Comparison of ENCODE assay signal across 13 cellular contexts in the genomic region with DNA sequence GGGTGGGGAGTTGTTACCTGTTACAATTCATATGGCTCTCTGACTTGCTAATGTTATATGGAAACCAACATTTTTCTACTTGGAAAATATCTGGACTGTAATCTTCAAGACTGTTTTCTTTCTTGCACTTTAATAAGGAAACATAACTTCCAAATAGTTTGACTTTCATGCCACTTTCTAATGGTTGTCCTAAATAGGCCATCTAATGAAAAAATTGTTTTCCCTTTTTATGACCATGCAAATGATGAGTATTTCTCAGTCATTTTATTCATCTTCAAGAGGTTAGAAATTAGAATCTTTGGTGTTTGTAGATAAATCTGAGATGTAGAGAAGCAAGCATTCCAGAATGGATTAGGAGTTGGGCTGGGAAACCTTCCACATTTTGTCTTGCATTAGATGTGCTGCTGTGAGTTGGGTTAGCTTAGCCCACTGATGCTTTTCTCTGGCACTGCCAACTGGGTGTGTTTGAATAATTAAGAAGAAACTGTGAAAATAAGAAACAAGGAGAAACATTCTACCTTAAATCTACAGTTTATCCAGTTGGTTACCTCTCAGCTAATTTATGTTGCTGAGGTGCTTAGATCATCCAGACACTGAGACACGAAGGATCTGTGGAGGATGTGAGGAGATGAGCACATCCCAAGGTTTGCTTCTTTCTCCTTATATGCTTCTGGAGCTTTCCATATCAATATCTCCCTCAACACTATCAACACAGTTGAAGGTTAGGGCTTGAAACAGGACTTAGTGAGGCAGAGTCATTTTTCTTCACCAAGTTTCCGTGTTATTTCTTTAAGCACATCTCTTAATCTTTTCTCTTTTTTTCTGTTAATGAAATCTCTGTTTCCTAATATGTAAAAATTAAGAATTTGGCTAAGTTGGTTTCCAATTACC. TPM values are rescaled to one million over a fixed set of nuclear protein-coding genes. Genes with fewer than 3 reads are reported as not detected.
A peak's percentile ranks its signal among the peaks of the same experiment; 100 is the strongest.
DNase-seq lines count a peak whose midpoint lies in the region; ATAC-seq, FAIRE-seq and TF ChIP-seq lines count a peak whose summit lies in the region.
"Had no signal": no experiment of that assay in that cellular context is flagged by ENCODE, and none has a peak within 500 bp of the region (broad histone marks: within the 10 kb centered on the region; RNA-seq: fewer than 3 reads in every experiment).

No MANE protein-coding gene starts in this region.

- no peaks in the 10 kb centered on the region for H3K9me3 ChIP-seq in right atrium auricular region
- H3K9me3 ChIP-seq in endodermal cell (ENCODE audit: control insufficient read depth, low read length): no peaks in the 10 kb centered on the region
- no peaks in the 10 kb centered on the region for H3K9me3 ChIP-seq in upper lobe of right lung
- H3K9me3 ChIP-seq: HAP-1 had no signal

- peaks cover 69% of the 10 kb centered on the region in 3 donors for H3K4me1 Mint-ChIP-seq in T-cell
- H3K4me1 Mint-ChIP-seq in endodermal cell: peaks cover 32% of the 10 kb centered on the region

- H3K36me3 Mint-ChIP-seq in T-cell (no peaks in the 10 kb centered on the region), endodermal cell (ENCODE audit: low read depth) (no peaks in the 10 kb centered on the region)

- FAIRE-seq in GM12892 (lab: Jason Lieb, UNC): no peak

- CTCF ChIA-PET in T-cell (lab: Charles Lee): interaction anchor here (0.6 to 0.9 kb wide), 4 partner anchors 47 to 275 kb away, joined by 3 to 4 read pairs (median 3); no protein-coding TSS in a partner anchor

- 40 to 89% methylated on average over 1 to 2 of the region's 2 CpGs for WGBS in endodermal cell (ENCODE audit: insufficient coverage in 1 of 2, insufficient read length in 1 of 2), 2 experiments

- peak overlapping the region; percentile 36 to 62 for H3K27ac ChIP-seq in right atrium auricular region
- no peak overlapping the region for H3K27ac ChIP-seq in endodermal cell (ENCODE audit: low read depth, low read length)
- H3K27ac ChIP-seq in upper lobe of right lung: no peak overlapping the region

- intact Hi-C loops in Right ventricle myocardium inferior (cut with DNase I): loop anchor here (5.0 to 10.0 kb wide), 2 partner anchors 62 to 104 kb away; no protein-coding TSS in a partner anchor
- intact Hi-C loops in upper lobe of right lung (cut with DNase I): no loop called here

- POLR2A ChIA-PET in T-cell (lab: Charles Lee): interaction anchor here in 1 of 2 donors (0.7 kb wide), 1 partner anchor 130 kb away, joined by 3 read pairs; no protein-coding TSS in a partner anchor

- H3K27me3 ChIP-seq in right atrium auricular region (no peaks in the 10 kb centered on the region), endodermal cell (ENCODE audit: control insufficient read depth, insufficient read depth, low read length, poor library complexity, severe bottlenecking) (peaks cover 54% of the 10 kb centered on the region), upper lobe of right lung (peaks cover 55% of the 10 kb centered on the region)

- DNase-seq in right atrium auricular region (ENCODE audit: low spot score): no peak
- no peak for DNase-seq in Right ventricle myocardium inferior (ENCODE audit: missing footprints)
- DNase-seq in T-cell: no peak
- no peak for DNase-seq in endodermal cell
- no peak for DNase-seq in upper lobe of right lung
- DNase-seq in GM12892 (ENCODE audit: insufficient read length): no peak
- no peak for DNase-seq in SIG-M5 (lab: John Stamatoyannopoulos, UW)
- no peak for DNase-seq in occipital lobe (lab: John Stamatoyannopoulos, UW)
- DNase-seq: NCI-H226, SW 1271 had no signal

- H3K36me3 ChIP-seq in right atrium auricular region (no peaks in the 10 kb centered on the region), endodermal cell (ENCODE audit: control insufficient read depth, insufficient read depth, low read length) (no peaks in the 10 kb centered on the region), upper lobe of right lung (no peaks in the 10 kb centered on the region)
- H3K36me3 ChIP-seq: HAP-1 had no signal

- H3K4me3 ChIP-seq in right atrium auricular region (no peak overlapping the region), endodermal cell (ENCODE audit: low read length) (no peak overlapping the region), upper lobe of right lung (peak overlapping the region; percentile 56)
- H3K4me3 ChIP-seq: HAP-1 had no signal

- ATAC-seq in Right ventricle myocardium inferior: no peak
- no peak for ATAC-seq in T-cell (replicated peaks in 1 of 4)
- no peak for ATAC-seq in upper lobe of right lung

- TF ChIP-seq CTCF in right atrium auricular region (IDR thresholded peaks at IDR 0.05) (no peak), endodermal cell (conservative IDR thresholded peaks at IDR 0.05) (no peak), upper lobe of right lung (IDR thresholded peaks at IDR 0.05) (no peak)

- H3K9ac ChIP-seq in endodermal cell (ENCODE audit: extremely low read depth, low read length, poor library complexity, severe bottlenecking): no peak overlapping the region

- H3K4me3 Mint-ChIP-seq in T-cell: peak overlapping the region; percentile 61 to 89 (median 65)
- H3K4me3 Mint-ChIP-seq in endodermal cell: peak overlapping the region; percentile 17
- H3K4me3 Mint-ChIP-seq: dendritic cell treated with granulocyte-macrophage colony-stimulating factor and Interleukin-4, amounts not matched to agents 40 ng/mL and 50 ng/mL, for 4 days had no signal

- H3K4me1 ChIP-seq in right atrium auricular region: peaks cover 0 to 13% of the 10 kb centered on the region in 2 donors
- no peaks in the 10 kb centered on the region for H3K4me1 ChIP-seq in endodermal cell (ENCODE audit: control insufficient read depth, insufficient read depth, low read length)
- H3K4me1 ChIP-seq in upper lobe of right lung: peaks cover 10% of the 10 kb centered on the region

- no peak for TF ChIP-seq POLR2A in GM12892 (IDR thresholded peaks at IDR 0.05; ENCODE audit: low read depth, low read length)

- peak overlapping the region; percentile 76 to 82 for H3K27ac Mint-ChIP-seq in T-cell
- no peak overlapping the region for H3K27ac Mint-ChIP-seq in endodermal cell
- H3K27ac Mint-ChIP-seq: dendritic cell treated with granulocyte-macrophage colony-stimulating factor and Interleukin-4, amounts not matched to agents 40 ng/mL and 50 ng/mL, for 4 days had no signal

- H3K27me3 Mint-ChIP-seq in T-cell: peaks cover 0 to 5% of the 10 kb centered on the region in 2 donors
- H3K27me3 Mint-ChIP-seq in endodermal cell (ENCODE audit: insufficient read depth): peaks cover 50% of the 10 kb centered on the region

- H3K9me3 Mint-ChIP-seq in T-cell (no peaks in the 10 kb centered on the region), endodermal cell (no peaks in the 10 kb centered on the region)
- H3K9me3 Mint-ChIP-seq: dendritic cell treated with granulocyte-macrophage colony-stimulating factor and Interleukin-4, amounts not matched to agents 40 ng/mL and 50 ng/mL, for 4 days had no signal

RNA-seq across cellular contexts. Expression of a gene that starts 2.7 kb away (rescaled TPM):
- total RNA-seq in right atrium auricular region (1 to 10 TPM; 3.5 to 6.3 TPM), Right ventricle myocardium inferior (5.9 TPM), T-cell (10 to 100 TPM; 25.2 to 53.0 (median 27.0) TPM), endodermal cell (10 to 100 TPM in 1 of 2 donors, under 1 TPM in 1; 0.64 to 14.4 TPM), upper lobe of right lung (5.4 TPM), occipital lobe (20.0 TPM)
- polyA plus RNA-seq in endodermal cell (2013, experiment 1 of 2): 2.4 TPM
- 2.0 TPM for polyA plus RNA-seq in endodermal cell (2013, experiment 2 of 2)
- polyA plus RNA-seq in GM12892 (2012; ENCODE audit: missing spikeins): 0.38 TPM
- total RNA-seq: G401 had no signal

Comparison
In these comparisons a context has a peak if more than half of its experiments do, and no peak if none do; other contexts are left out.
1. H3K27ac ChIP-seq: peak in right atrium auricular region (2 of 2); none in endodermal cell (single experiment) and upper lobe of right lung (single experiment).